In genomic region chrX:71053217-71053621, GRCh38 we compare ENCODE assay signal across 8 cellular contexts. TPM values are rescaled to one million over a fixed set of nuclear protein-coding genes. Genes with fewer than 3 reads are reported as not detected.
DNase-seq lines count a peak whose midpoint lies in the region; ATAC-seq and TF ChIP-seq lines count a peak whose summit lies in the region.

No MANE protein-coding gene starts in this region.

- POLR2A ChIA-PET in MCF 10A (lab: Yijun Ruan, JAX) = interaction anchor here (0.7 kb wide), 1 partner anchor 382 kb away, joined by 3 read pairs; no protein-coding TSS in a partner anchor

- peak; percentile 89 for ATAC-seq in HG02642 (IDR thresholded peaks at IDR 0.05; ENCODE audit: poor library complexity, unreplicated experiment)
- ATAC-seq in sciatic nerve = no peak

- no peaks in the 10 kb centered on the region for H3K27me3 Mint-ChIP-seq in HFFc6 (ENCODE audit: insufficient read depth)
- H3K27me3 Mint-ChIP-seq in MCF 10A (ENCODE audit: insufficient read depth, unreplicated experiment) = peaks cover 18% of the 10 kb centered on the region

- DNase-seq in amniotic epithelial cell (ENCODE audit: low read depth) = peak; percentile 57
- peak; percentile 83 for DNase-seq in islet precursor cell
- DNase-seq in HFFc6 = no peak
- no peak for DNase-seq in sciatic nerve (ENCODE audit: low spot score)
- DNase-seq in DMS153 treated with DMSO at 0.1 percent for 48 hours (lab: John Stamatoyannopoulos, UW; ENCODE audit: unreplicated experiment) = no peak
- DNase-seq in MCF 10A (ENCODE audit: unreplicated experiment) = no peak

- peaks cover 18% of the 10 kb centered on the region for H3K4me1 Mint-ChIP-seq in HFFc6 (ENCODE audit: low read depth)
- no peaks in the 10 kb centered on the region for H3K4me1 Mint-ChIP-seq in MCF 10A (ENCODE audit: insufficient read depth, unreplicated experiment)

- H3K4me3 Mint-ChIP-seq in HFFc6 (no peak overlapping the region), MCF 10A (ENCODE audit: unreplicated experiment) (no peak overlapping the region)

- H3K36me3 Mint-ChIP-seq in HFFc6 (ENCODE audit: low read depth) (peaks cover 4% of the 10 kb centered on the region), MCF 10A (ENCODE audit: insufficient read depth, unreplicated experiment) (peaks cover 16% of the 10 kb centered on the region)

- TF ChIP-seq CTCF in GM12875 (IDR thresholded peaks at IDR 0.05; ENCODE audit: borderline replicate concordance, insufficient read depth, low read depth, low read length) (no peak), HFFc6 (IDR thresholded peaks at IDR 0.05) (no peak), MCF 10A (IDR thresholded peaks at IDR 0.05; ENCODE audit: unreplicated experiment) (no peak)

- no TSS peak for BruUV-seq in MCF 10A (replicated peaks; lab: Mats Ljungman, UMichigan)

- H3K27ac Mint-ChIP-seq in HFFc6 = no peak overlapping the region
- no peak overlapping the region for H3K27ac Mint-ChIP-seq in MCF 10A (ENCODE audit: low read depth, unreplicated experiment)

- intact Hi-C loops in sciatic nerve (cut with DNase I) = no loop called here
- intact Hi-C loops in MCF 10A (cut with micrococcal nuclease) = no loop called here

- H3K9me3 Mint-ChIP-seq in HFFc6 (no peaks in the 10 kb centered on the region), MCF 10A (ENCODE audit: unreplicated experiment) (no peaks in the 10 kb centered on the region)

- CTCF ChIA-PET in MCF 10A (lab: Yijun Ruan, JAX) = no interaction called here

- peak overlapping the region; percentile 69 for H3K4me3 ChIP-seq in GM12875 (ENCODE audit: low read depth, low read length)

RNA-seq across cellular contexts. Expression of gene SNX12, which starts 14.9 kb away (rescaled TPM):
- 100 to 1,000 TPM in 1 of 6 experiments, 10 to 100 TPM in 5; 87.0 to 101 (median 91.1) TPM for total RNA-seq in HFFc6 (2021; fragmentation: NEBNext Ultra II Directional; extraction: Animal tissue kit (Norgen Biotek cat#: 25700))
- 65.6 TPM for total RNA-seq in sciatic nerve
- total RNA-seq in MCF 10A (2022) = 67.0 and 81.3 TPM in 2 replicates

RNA-seq across cellular contexts. Expression of gene FOXO4, which starts 42.4 kb away (rescaled TPM):
- 1 to 10 TPM; 4.0 to 8.1 (median 6.0) TPM for total RNA-seq in HFFc6 (2021; fragmentation: NEBNext Ultra II Directional; extraction: Animal tissue kit (Norgen Biotek cat#: 25700))
- 61.6 TPM for total RNA-seq in sciatic nerve
- total RNA-seq in MCF 10A (2022) = 6.4 and 7.7 TPM in 2 replicates

RNA-seq across cellular contexts. Expression of gene CXorf65, which starts 53.3 kb away (rescaled TPM):
- not detected for total RNA-seq in HFFc6 (2021; fragmentation: NEBNext Ultra II Directional; extraction: Animal tissue kit (Norgen Biotek cat#: 25700))
- not detected for total RNA-seq in sciatic nerve
- not detected in 2 replicates for total RNA-seq in MCF 10A (2022)

RNA-seq across cellular contexts. Expression of gene IL2RG, which starts 58.2 kb away (rescaled TPM):
- total RNA-seq in HFFc6 (2021; fragmentation: NEBNext Ultra II Directional; extraction: Animal tissue kit (Norgen Biotek cat#: 25700)) = under 1 TPM in 2 of 6 experiments, not detected in 4; 0.37 to 0.43 TPM
- total RNA-seq in sciatic nerve (9.9 TPM), MCF 10A (2022) (1.5 TPM in 1 of 2 replicates, not detected in the other)

Comparison
In these comparisons a context has a peak if more than half of its experiments do, and no peak if none do; other contexts are left out.
1. DNase-seq: peak in amniotic epithelial cell (single experiment) and islet precursor cell (single experiment); none in HFFc6 (single experiment), sciatic nerve (single experiment), DMS153 treated with DMSO at 0.1 percent for 48 hours (single experiment) and MCF 10A (single experiment).